ENCODE assay signal across 8 cellular contexts in the genomic region with DNA sequence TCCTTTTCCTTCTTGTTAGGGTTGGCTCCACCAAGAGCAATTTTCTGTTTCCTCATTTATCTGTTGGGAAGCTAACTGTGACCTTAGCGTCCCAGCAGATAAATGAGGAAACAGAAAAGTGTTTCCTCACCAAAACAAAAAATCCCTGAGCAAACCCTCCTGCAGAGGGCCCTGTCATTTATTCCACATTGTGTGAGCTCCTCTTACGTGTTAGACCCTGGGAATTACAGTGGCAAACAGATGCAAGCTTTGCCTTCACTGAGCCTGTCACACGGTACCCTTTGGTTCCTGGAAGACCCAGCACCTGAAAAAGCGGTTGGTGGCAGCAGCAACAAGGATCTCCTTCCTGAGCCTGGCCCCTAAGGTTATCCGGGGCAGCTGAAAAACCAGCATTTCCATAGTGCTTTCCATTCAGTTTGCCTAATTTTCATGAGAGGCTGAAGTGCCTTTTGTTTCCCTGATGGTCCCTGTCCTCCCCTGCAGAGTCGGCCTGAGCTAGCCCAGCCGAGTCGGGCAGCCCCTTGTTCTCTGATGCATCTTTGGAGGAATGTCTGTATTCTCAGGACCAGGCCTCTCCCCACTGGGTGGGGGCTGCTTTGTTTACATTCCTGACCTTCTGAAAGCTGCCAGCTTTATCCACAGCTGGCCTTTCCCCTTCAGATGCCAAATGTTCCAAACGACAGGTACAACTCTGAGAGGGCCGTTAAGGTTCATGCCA. TPM values are rescaled to one million over a fixed set of nuclear protein-coding genes. Genes with fewer than 3 reads are reported as not detected.
DNase-seq lines count a peak whose midpoint lies in the region; ATAC-seq and TF ChIP-seq lines count a peak whose summit lies in the region.

No MANE protein-coding gene starts in this region.

- ATAC-seq in esophagus mucosa (no peak), HG03097 (IDR thresholded peaks at IDR 0.05; ENCODE audit: low FRiP score, unreplicated experiment) (no peak)

- no peaks in the 10 kb centered on the region for H3K9me3 ChIP-seq in stomach

- TF ChIP-seq EP300 in stomach (IDR thresholded peaks at IDR 0.05): no peak

- H3K27me3 Mint-ChIP-seq in activated CD4-positive, alpha-beta T cell treated with anti-CD3 and anti-CD28 coated beads, Interleukin-2, amount 10 ng/mL, durations not matched to agents 24 days and 14 days: no peaks in the 10 kb centered on the region

- 17 to 30% (median 25%) methylated on average over 8 to 10 of the region's 10 CpGs for WGBS in stomach, 5 donors

- peak overlapping the region; percentile 85 for H3K27ac Mint-ChIP-seq in activated CD4-positive, alpha-beta T cell treated with anti-CD3 and anti-CD28 coated beads, Interleukin-2, amount 10 ng/mL, durations not matched to agents 24 days and 14 days

- peaks cover 55% of the 10 kb centered on the region for H3K4me1 Mint-ChIP-seq in activated CD4-positive, alpha-beta T cell treated with anti-CD3 and anti-CD28 coated beads, Interleukin-2, amount 10 ng/mL, durations not matched to agents 24 days and 14 days

- peak overlapping the region in 2 of 4 donors; percentile 1 to 27 for H3K4me3 ChIP-seq in stomach

- H3K27me3 ChIP-seq in stomach: no peaks in the 10 kb centered on the region

- H3K36me3 ChIP-seq in stomach: peaks cover 0 to 7% (median 0%) of the 10 kb centered on the region in 4 donors

- H3K27ac ChIP-seq in VCaP: peak overlapping the region; percentile 99
- peak overlapping the region; percentile 59 to 95 (median 85) for H3K27ac ChIP-seq in stomach

- intact Hi-C loops in activated CD4-positive, alpha-beta T cell treated with anti-CD3 and anti-CD28 coated beads, Interleukin-2, amount 10 ng/mL, durations not matched to agents 24 days and 14 days (cut with micrococcal nuclease): no loop called here
- intact Hi-C loops in stomach (cut with DNase I; ENCODE audit: low total_unique reads): no loop called here

- H3K9me3 Mint-ChIP-seq in activated CD4-positive, alpha-beta T cell treated with anti-CD3 and anti-CD28 coated beads, Interleukin-2, amount 10 ng/mL, durations not matched to agents 24 days and 14 days: peaks cover 5% of the 10 kb centered on the region

- peaks cover 95 to 100% (median 99%) of the 10 kb centered on the region in 4 donors for H3K4me1 ChIP-seq in stomach

- no peak for DNase-seq in activated CD4-positive, alpha-beta T cell treated with anti-CD3 and anti-CD28 coated beads, Interleukin-2, amount 10 ng/mL, durations not matched to agents 24 days and 14 days
- no peak for DNase-seq in activated CD4-positive, alpha-beta T cell treated with anti-CD3 and anti-CD28 coated beads for 4 hours
- DNase-seq in iPS-NIHi11 (ENCODE audit: low spot score) (peak; percentile 91), stomach (peak; percentile 48), cerebellar nuclear complex (lab: John Stamatoyannopoulos, UW) (no peak)

- no peak for TF ChIP-seq CTCF in VCaP (conservative IDR thresholded peaks at IDR 0.05)
- TF ChIP-seq CTCF in stomach (IDR thresholded peaks at IDR 0.05): no peak

- TF ChIP-seq POLR2A in stomach (IDR thresholded peaks at IDR 0.05): no peak

- peak overlapping the region; percentile 48 for H3K4me3 Mint-ChIP-seq in activated CD4-positive, alpha-beta T cell treated with anti-CD3 and anti-CD28 coated beads, Interleukin-2, amount 10 ng/mL, durations not matched to agents 24 days and 14 days

- peaks cover 8% of the 10 kb centered on the region for H3K36me3 Mint-ChIP-seq in activated CD4-positive, alpha-beta T cell treated with anti-CD3 and anti-CD28 coated beads, Interleukin-2, amount 10 ng/mL, durations not matched to agents 24 days and 14 days (ENCODE audit: low read depth)

RNA-seq across cellular contexts. Expression of gene YPEL2, which starts 34.7 kb away (rescaled TPM):
- total RNA-seq in activated CD4-positive, alpha-beta T cell treated with anti-CD3 and anti-CD28 coated beads, Interleukin-2, amount 10 ng/mL, durations not matched to agents 24 days and 14 days: 6.2 and 7.0 TPM in 2 replicates
- total RNA-seq in stomach: 10 to 100 TPM; 22.2 to 60.8 (median 37.8) TPM
- 10 to 100 TPM in 1 of 3 donors, 1 to 10 TPM in 2; 4.4 to 10.4 (median 9.0) TPM for polyA plus RNA-seq in stomach
- total RNA-seq in esophagus mucosa: 5.7 TPM

Comparison
In these comparisons a context has a peak if more than half of its experiments do, and no peak if none do; other contexts are left out.
1. DNase-seq: peak in iPS-NIHi11 (single experiment) and stomach (single experiment); none in activated CD4-positive, alpha-beta T cell treated with anti-CD3 and anti-CD28 coated beads, Interleukin-2, amount 10 ng/mL, durations not matched to agents 24 days and 14 days (single experiment), activated CD4-positive, alpha-beta T cell treated with anti-CD3 and anti-CD28 coated beads for 4 hours (0 of 2) and cerebellar nuclear complex (0 of 2).